ENCODE assay signal across 2 cellular contexts in the genomic region with DNA sequence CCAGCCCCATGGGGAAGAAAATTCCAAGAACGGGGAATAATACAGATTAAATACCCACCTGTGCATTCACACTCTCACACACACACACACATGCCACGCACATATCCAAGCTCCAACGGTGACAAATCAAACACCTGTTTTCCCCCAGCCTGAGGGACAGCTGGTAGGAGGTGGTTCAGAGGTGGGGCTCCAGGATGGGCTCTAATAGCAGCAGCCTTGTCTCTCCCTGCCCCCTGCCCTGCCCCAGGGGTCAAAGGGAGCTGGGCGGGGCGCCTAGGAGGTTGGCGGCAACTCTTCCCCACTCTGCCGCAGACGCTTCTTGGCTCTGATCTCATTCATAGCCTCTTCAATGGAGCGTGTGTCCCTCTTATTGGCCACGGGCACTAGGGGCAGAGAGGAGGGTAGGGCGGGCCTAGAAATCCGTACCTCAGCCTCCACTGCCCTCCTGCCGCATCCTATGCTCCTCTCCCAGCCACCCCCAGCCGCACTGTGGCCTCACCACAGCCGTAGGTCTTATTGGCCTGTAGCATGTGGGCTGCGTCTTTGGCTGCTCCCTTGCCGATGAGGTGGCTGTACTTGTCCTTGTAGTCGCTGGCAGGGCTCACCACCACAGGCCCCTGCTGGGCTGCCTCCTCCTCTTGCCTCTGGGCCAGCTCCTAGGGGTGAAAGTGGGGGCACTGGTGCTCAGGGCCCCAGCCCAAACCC.
TF ChIP-seq lines count a peak whose summit lies in the region.

No MANE protein-coding gene starts in this region.

TF ChIP-seq in A549, 52 proteins besides CTCF, POLR2A, EP300 and RAD21:
- TF ChIP-seq NR3C1 (IDR thresholded peaks at IDR 0.05) (no peak), HOXA7 (CRISPR knock-in tag; IDR thresholded peaks at IDR 0.05) (no peak), EHF (CRISPR knock-in tag; IDR thresholded peaks at IDR 0.05) (no peak), MAFK (IDR thresholded peaks at IDR 0.05; ENCODE audit: partially characterized antibody) (no peak), RARB (CRISPR knock-in tag; IDR thresholded peaks at IDR 0.05) (no peak), FOXS1 (CRISPR knock-in tag; IDR thresholded peaks at IDR 0.05) (no peak), MAZ (IDR thresholded peaks at IDR 0.05; ENCODE audit: borderline replicate concordance, low read depth, low read length) (no peak), ZNF302 (CRISPR knock-in tag; IDR thresholded peaks at IDR 0.05) (no peak), HDAC2 (IDR thresholded peaks at IDR 0.05) (no peak), RNF2 (IDR thresholded peaks at IDR 0.05; ENCODE audit: borderline replicate concordance, low read depth) (no peak), FOSL2 (IDR thresholded peaks at IDR 0.05) (no peak), FOSL2 (CRISPR knock-in tag; IDR thresholded peaks at IDR 0.05) (no peak), POLR2AphosphoS2 (conservative IDR thresholded peaks at IDR 0.05; ENCODE audit: low read length) (no peak), CBX2 (IDR thresholded peaks at IDR 0.05; ENCODE audit: borderline replicate concordance, low read depth) (no peak)
- TF ChIP-seq, protein P1, sequence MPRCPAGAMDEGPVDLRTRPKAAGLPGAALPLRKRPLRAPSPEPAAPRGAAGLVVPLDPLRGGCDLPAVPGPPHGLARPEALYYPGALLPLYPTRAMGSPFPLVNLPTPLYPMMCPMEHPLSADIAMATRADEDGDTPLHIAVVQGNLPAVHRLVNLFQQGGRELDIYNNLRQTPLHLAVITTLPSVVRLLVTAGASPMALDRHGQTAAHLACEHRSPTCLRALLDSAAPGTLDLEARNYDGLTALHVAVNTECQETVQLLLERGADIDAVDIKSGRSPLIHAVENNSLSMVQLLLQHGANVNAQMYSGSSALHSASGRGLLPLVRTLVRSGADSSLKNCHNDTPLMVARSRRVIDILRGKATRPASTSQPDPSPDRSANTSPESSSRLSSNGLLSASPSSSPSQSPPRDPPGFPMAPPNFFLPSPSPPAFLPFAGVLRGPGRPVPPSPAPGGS (IDR thresholded peaks at IDR 0.05) = no peak
- TF ChIP-seq, protein P2, sequence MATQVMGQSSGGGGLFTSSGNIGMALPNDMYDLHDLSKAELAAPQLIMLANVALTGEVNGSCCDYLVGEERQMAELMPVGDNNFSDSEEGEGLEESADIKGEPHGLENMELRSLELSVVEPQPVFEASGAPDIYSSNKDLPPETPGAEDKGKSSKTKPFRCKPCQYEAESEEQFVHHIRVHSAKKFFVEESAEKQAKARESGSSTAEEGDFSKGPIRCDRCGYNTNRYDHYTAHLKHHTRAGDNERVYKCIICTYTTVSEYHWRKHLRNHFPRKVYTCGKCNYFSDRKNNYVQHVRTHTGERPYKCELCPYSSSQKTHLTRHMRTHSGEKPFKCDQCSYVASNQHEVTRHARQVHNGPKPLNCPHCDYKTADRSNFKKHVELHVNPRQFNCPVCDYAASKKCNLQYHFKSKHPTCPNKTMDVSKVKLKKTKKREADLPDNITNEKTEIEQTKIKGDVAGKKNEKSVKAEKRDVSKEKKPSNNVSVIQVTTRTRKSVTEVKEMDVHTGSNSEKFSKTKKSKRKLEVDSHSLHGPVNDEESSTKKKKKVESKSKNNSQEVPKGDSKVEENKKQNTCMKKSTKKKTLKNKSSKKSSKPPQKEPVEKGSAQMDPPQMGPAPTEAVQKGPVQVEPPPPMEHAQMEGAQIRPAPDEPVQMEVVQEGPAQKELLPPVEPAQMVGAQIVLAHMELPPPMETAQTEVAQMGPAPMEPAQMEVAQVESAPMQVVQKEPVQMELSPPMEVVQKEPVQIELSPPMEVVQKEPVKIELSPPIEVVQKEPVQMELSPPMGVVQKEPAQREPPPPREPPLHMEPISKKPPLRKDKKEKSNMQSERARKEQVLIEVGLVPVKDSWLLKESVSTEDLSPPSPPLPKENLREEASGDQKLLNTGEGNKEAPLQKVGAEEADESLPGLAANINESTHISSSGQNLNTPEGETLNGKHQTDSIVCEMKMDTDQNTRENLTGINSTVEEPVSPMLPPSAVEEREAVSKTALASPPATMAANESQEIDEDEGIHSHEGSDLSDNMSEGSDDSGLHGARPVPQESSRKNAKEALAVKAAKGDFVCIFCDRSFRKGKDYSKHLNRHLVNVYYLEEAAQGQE (IDR thresholded peaks at IDR 0.05) = no peak
- TF ChIP-seq, protein P3, sequence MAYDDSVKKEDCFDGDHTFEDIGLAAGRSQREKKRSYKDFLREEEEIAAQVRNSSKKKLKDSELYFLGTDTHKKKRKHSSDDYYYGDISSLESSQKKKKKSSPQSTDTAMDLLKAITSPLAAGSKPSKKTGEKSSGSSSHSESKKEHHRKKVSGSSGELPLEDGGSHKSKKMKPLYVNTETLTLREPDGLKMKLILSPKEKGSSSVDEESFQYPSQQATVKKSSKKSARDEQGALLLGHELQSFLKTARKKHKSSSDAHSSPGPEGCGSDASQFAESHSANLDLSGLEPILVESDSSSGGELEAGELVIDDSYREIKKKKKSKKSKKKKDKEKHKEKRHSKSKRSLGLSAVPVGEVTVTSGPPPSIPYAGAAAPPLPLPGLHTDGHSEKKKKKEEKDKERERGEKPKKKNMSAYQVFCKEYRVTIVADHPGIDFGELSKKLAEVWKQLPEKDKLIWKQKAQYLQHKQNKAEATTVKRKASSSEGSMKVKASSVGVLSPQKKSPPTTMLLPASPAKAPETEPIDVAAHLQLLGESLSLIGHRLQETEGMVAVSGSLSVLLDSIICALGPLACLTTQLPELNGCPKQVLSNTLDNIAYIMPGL (CRISPR knock-in tag; IDR thresholded peaks at IDR 0.05; ENCODE audit: borderline replicate concordance) = no peak

TF ChIP-seq in K562, 482 proteins besides CTCF, POLR2A, EP300 and RAD21:
- TF ChIP-seq ZFX (CRISPR knock-in tag; IDR thresholded peaks at IDR 0.05) (peak; percentile 1; the same call in 1 of the 2 replicates), POLR2G (IDR thresholded peaks at IDR 0.05; ENCODE audit: low read depth, low read length) (peak; percentile 44; the same call in 1 of the 2 replicates), PPARD (CRISPR knock-in tag; IDR thresholded peaks at IDR 0.05) (no peak), RBFOX2 (IDR thresholded peaks at IDR 0.05; ENCODE audit: low read depth, low read length) (peak; percentile 39; the same call in 1 of the 2 replicates)
- TF ChIP-seq, protein P4, sequence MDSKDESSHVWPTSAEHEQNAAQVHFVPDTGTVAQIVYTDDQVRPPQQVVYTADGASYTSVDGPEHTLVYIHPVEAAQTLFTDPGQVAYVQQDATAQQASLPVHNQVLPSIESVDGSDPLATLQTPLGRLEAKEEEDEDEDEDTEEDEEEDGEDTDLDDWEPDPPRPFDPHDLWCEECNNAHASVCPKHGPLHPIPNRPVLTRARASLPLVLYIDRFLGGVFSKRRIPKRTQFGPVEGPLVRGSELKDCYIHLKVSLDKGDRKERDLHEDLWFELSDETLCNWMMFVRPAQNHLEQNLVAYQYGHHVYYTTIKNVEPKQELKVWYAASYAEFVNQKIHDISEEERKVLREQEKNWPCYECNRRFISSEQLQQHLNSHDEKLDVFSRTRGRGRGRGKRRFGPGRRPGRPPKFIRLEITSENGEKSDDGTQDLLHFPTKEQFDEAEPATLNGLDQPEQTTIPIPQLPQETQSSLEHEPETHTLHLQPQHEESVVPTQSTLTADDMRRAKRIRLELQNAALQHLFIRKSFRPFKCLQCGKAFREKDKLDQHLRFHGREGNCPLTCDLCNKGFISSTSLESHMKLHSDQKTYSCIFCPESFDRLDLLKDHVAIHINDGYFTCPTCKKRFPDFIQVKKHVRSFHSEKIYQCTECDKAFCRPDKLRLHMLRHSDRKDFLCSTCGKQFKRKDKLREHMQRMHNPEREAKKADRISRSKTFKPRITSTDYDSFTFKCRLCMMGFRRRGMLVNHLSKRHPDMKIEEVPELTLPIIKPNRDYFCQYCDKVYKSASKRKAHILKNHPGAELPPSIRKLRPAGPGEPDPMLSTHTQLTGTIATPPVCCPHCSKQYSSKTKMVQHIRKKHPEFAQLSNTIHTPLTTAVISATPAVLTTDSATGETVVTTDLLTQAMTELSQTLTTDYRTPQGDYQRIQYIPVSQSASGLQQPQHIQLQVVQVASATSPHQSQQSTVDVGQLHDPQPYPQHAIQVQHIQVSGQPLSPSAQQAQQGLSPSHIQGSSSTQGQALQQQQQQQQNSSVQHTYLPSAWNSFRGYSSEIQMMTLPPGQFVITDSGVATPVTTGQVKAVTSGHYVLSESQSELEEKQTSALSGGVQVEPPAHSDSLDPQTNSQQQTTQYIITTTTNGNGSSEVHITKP (IDR thresholded peaks at IDR 0.05; ENCODE audit: partially characterized antibody) = no peak
- TF ChIP-seq, protein P5, sequence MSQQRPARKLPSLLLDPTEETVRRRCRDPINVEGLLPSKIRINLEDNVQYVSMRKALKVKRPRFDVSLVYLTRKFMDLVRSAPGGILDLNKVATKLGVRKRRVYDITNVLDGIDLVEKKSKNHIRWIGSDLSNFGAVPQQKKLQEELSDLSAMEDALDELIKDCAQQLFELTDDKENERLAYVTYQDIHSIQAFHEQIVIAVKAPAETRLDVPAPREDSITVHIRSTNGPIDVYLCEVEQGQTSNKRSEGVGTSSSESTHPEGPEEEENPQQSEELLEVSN (IDR thresholded peaks at IDR 0.05; ENCODE audit: borderline replicate concordance in 1 of 2, extremely low read depth in 1 of 2, insufficient read depth in 1 of 2, insufficient read length in 1 of 2, low read depth in 1 of 2, low read length in 1 of 2, poor library complexity in 1 of 2, severe bottlenecking in 1 of 2) = no peak
